In genomic region chr19:32339988-32340874, GRCh38 we compare ENCODE assay signal across 8 cellular contexts. TPM values are rescaled to one million over a fixed set of nuclear protein-coding genes. Genes with fewer than 3 reads are reported as not detected.
DNase-seq lines count a peak whose midpoint lies in the region; ATAC-seq and TF ChIP-seq lines count a peak whose summit lies in the region.

No MANE protein-coding gene starts in this region.

- H3K27me3 Mint-ChIP-seq in glutamatergic neuron (ENCODE audit: unreplicated experiment), result peaks cover 3% of the 10 kb centered on the region

- no peaks in the 10 kb centered on the region for H3K4me1 Mint-ChIP-seq in glutamatergic neuron (ENCODE audit: low read depth, unreplicated experiment)

- H3K9me3 ChIP-seq in Panc1 (ENCODE audit: control insufficient read depth, insufficient read depth, low read depth, low read length), result no peaks in the 10 kb centered on the region; the same call in 1 of the 2 replicates

- H3K27me3 ChIP-seq in Panc1 (ENCODE audit: control insufficient read depth, insufficient read depth, low read length), result no peaks in the 10 kb centered on the region

- H3K4me3 Mint-ChIP-seq in glutamatergic neuron (ENCODE audit: unreplicated experiment), result no peak overlapping the region

- H3K4me1 ChIP-seq in Panc1 (ENCODE audit: control insufficient read depth, insufficient read depth, low read length), result peaks cover 12% of the 10 kb centered on the region

- DNase-seq in GM10248 (ENCODE audit: extremely low spot score) (peak; percentile 63), Panc1 (ENCODE audit: low read depth, low spot score) (peak; percentile 53), glutamatergic neuron (peak; percentile 73), posterior cingulate gyrus (peak; percentile 43 to 93 (median 72)), NCI-H774 (lab: John Stamatoyannopoulos, UW) (no peak)
- DNase-seq in activated effector memory CD4-positive, alpha-beta T cell treated with anti-CD3 and anti-CD28 coated beads, Interleukin-2, amount 50 U/mL, for 16 hours, result peak; percentile 81

- in situ Hi-C loops in Panc1 (cut with HindIII; ENCODE audit: low pct_unique_long_range_greater_than_20kb, low sequenced_read_pairs), result no loop called here

- H3K9me3 Mint-ChIP-seq in glutamatergic neuron (ENCODE audit: unreplicated experiment), result peaks cover 4% of the 10 kb centered on the region

- CTCF ChIA-PET in GM10248 (lab: Yijun Ruan, JAX), result interaction anchor here (0.7 to 6.4 kb wide), 13 partner anchors 9 to 1438 kb away, joined by 3 to 66 read pairs (median 3); partner anchors contain the start of gene DPY19L3
- CTCF ChIA-PET in Panc1 (lab: Charles Lee), result interaction anchor here (0.7 kb wide), 1 partner anchor 46 kb away, joined by 3 read pairs; no protein-coding TSS in a partner anchor

- H3K27ac Mint-ChIP-seq in glutamatergic neuron (ENCODE audit: unreplicated experiment), result no peak overlapping the region

- BruUV-seq in Panc1 (replicated peaks; lab: Mats Ljungman, UMichigan), result no TSS peak

- H3K4me3 ChIP-seq in Panc1 (ENCODE audit: low read depth in 2 of 2, low read length in 2 of 2), result no peak overlapping the region

- intact Hi-C loops in Panc1 (cut with micrococcal nuclease; ENCODE audit: unreplicated experiment), result loop anchor here (2.0 kb wide), 1 partner anchor 231 kb away; no protein-coding TSS in a partner anchor
- intact Hi-C loops in posterior cingulate gyrus (cut with DNase I), result loop anchor here (5.0 kb wide), 2 partner anchors 37 to 242 kb away; partner anchors contain the start of gene PDCD5

- H3K36me3 Mint-ChIP-seq in glutamatergic neuron (ENCODE audit: unreplicated experiment), result no peaks in the 10 kb centered on the region

- peak overlapping the region; percentile 32; the same call in 1 of the 2 replicates for H3K27ac ChIP-seq in Panc1 (ENCODE audit: low read length)

- no peaks in the 10 kb centered on the region for H3K36me3 ChIP-seq in Panc1 (ENCODE audit: control insufficient read depth, insufficient read depth, low read length)

- ATAC-seq in HG02938 (IDR thresholded peaks at IDR 0.05; ENCODE audit: unreplicated experiment) (peak; percentile 80), Panc1 (peak; percentile 91), HG03520 (IDR thresholded peaks at IDR 0.05; ENCODE audit: unreplicated experiment) (no peak)

- POLR2A ChIA-PET in GM10248 (lab: Yijun Ruan, JAX) (no interaction called here), Panc1 (lab: Charles Lee) (no interaction called here)

- TF ChIP-seq CTCF in GM10248 (IDR thresholded peaks at IDR 0.05; ENCODE audit: control extremely low read depth, extremely low read depth, low read depth, missing control alignments) (peak; percentile 80), Panc1 (IDR thresholded peaks at IDR 0.05) (peak; percentile 92), glutamatergic neuron (IDR thresholded peaks at IDR 0.05; ENCODE audit: partially characterized antibody, unreplicated experiment) (peak; percentile 65)

RNA-seq across cellular contexts. Expression of gene ZNF507, which starts 5.2 kb away (rescaled TPM):
- total RNA-seq in Panc1 (2021; ENCODE audit: unreplicated experiment), result 28.3 TPM
- polyA plus RNA-seq in Panc1 (2012; ENCODE audit: insufficient read length), result 9.3 TPM
- total RNA-seq in glutamatergic neuron (ENCODE audit: unreplicated experiment), result 24.7 TPM
